Comparison of ENCODE assay signal across 10 cellular contexts in the genomic region with DNA sequence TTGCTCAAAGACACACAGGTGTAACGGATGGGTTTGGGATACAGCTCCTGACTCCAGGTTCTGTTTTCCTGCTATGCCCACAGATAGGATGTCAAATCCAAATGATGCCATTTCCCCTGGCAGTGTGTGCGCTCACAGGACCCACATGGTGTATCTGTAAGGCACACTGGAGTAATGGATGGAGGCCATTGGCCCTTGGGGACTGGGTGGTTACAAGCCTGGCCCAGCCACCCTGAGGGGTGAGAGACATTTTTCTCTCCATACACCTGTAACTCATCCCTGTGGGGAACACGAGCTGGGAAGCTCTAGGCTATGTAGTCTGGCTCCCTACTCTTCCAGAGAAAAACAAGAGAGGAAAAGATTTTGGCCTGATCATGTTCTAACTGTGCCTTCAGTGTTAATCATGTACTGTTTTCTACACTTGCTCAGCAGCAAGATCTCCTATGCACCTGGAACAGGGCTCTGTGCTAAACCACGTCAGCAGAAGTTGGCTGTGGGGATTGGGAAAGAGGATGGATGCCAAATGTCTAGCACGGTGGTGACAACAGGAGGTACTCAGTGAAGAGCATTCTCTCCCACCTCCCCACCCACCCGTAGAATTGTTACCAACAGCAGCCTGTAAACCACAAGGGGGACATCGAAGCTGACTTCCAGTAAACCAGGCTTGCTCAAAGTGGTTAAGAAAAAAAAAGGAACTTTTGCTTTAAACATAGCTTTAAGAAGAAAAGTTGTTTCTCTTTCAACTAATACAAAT.
DNase-seq lines count a peak whose midpoint lies in the region; ATAC-seq and TF ChIP-seq lines count a peak whose summit lies in the region.
"Had no signal": no experiment of that assay in that cellular context is flagged by ENCODE, and none has a peak within 500 bp of the region (broad histone marks: within the 10 kb centered on the region; RNA-seq: fewer than 3 reads in every experiment).

No MANE protein-coding gene starts in this region.

- H3K4me1 ChIP-seq in osteoblast (ENCODE audit: insufficient read depth, low read length): peaks cover 6% of the 10 kb centered on the region

- H2AFZ ChIP-seq in osteoblast (ENCODE audit: low read length): peak overlapping the region; percentile 69

- ATAC-seq in HG02798 (IDR thresholded peaks at IDR 0.05; ENCODE audit: poor library complexity, unreplicated experiment) (no peak), GM18505 (IDR thresholded peaks at IDR 0.05; ENCODE audit: unreplicated experiment) (no peak)

- no peak overlapping the region for H3K27ac ChIP-seq in osteoblast (ENCODE audit: low read depth, low read length)
- H3K27ac ChIP-seq: WERI-Rb-1 had no signal

- DNase-seq in EL (peak; percentile 7), NOMO-1 treated with DMSO at 0.1 percent for 48 hours (lab: John Stamatoyannopoulos, UW; ENCODE audit: unreplicated experiment) (peak; percentile 35), fibroblast of the aortic adventitia (ENCODE audit: low read depth) (peak; percentile 28), osteoblast (ENCODE audit: insufficient read length, low spot score, missing footprints) (no peak), NCI-H345 treated with DMSO at 0.1 percent for 48 hours (lab: John Stamatoyannopoulos, UW; ENCODE audit: unreplicated experiment) (no peak)
- no peak for DNase-seq in stimulated activated CD8-positive, alpha-beta memory T cell treated with anti-CD3 and anti-CD28 coated beads, Interleukin-4, amount 100 ng/mL, for 48 hours
- DNase-seq: trophoblast cell, WERI-Rb-1 had no signal

- H3K4me3 ChIP-seq in fibroblast of the aortic adventitia (ENCODE audit: low read depth, low read length): no peak overlapping the region
- no peak overlapping the region for H3K4me3 ChIP-seq in osteoblast (ENCODE audit: insufficient read depth, low read length)

- TF ChIP-seq CTCF in fibroblast of the aortic adventitia (IDR thresholded peaks at IDR 0.05; ENCODE audit: insufficient read depth, low read length) (peak; percentile 42), osteoblast (IDR thresholded peaks at IDR 0.05; ENCODE audit: extremely low read depth, low read depth, low read length) (peak; percentile 8)

- no peaks in the 10 kb centered on the region for H3K27me3 ChIP-seq in osteoblast (ENCODE audit: insufficient read depth, low read length)

- H3K36me3 ChIP-seq in osteoblast (ENCODE audit: insufficient read depth, low read length): no peaks in the 10 kb centered on the region
- H3K36me3 ChIP-seq: WERI-Rb-1 had no signal

- no peaks in the 10 kb centered on the region for H4K20me1 ChIP-seq in osteoblast (ENCODE audit: insufficient read depth, low read length)

- no peak for TF ChIP-seq POLR2A in GM18505 (IDR thresholded peaks at IDR 0.05; ENCODE audit: borderline replicate concordance, extremely low read depth, insufficient read depth, insufficient read length)

- H3K9me3 ChIP-seq in osteoblast (ENCODE audit: low read depth, low read length): no peaks in the 10 kb centered on the region

- no peaks in the 10 kb centered on the region for H3K79me2 ChIP-seq in osteoblast (ENCODE audit: insufficient read depth, low read length)

- H3K4me2 ChIP-seq in osteoblast (ENCODE audit: insufficient read depth, low read length): peak overlapping the region; percentile 46

Comparison
In these comparisons a context has a peak if more than half of its experiments do, and no peak if none do; other contexts are left out.
1. DNase-seq: peak in EL (single experiment), NOMO-1 treated with DMSO at 0.1 percent for 48 hours (single experiment) and fibroblast of the aortic adventitia (single experiment); none in osteoblast (single experiment), stimulated activated CD8-positive, alpha-beta memory T cell treated with anti-CD3 and anti-CD28 coated beads, Interleukin-4, amount 100 ng/mL, for 48 hours (single experiment) and NCI-H345 treated with DMSO at 0.1 percent for 48 hours (single experiment).